In the genomic region with DNA sequence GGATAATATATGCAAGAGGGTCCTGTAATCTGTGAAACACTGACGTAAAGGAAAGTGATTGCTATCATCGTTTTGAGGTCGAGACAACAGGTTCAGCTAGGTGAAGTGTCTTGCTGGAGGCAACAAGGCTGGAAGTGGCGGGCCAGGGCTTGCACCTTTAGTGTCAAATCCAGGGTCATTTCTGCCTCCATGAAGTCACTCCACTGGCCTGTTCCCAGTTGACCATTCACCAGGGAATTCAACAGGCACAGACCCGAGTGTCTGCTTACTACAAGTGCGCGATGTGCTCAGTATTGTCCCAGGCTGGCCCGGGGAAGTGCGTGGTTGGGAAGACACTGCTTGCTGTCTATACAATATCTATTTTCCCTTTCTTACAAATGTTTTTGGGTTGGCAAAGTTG, we compare ENCODE assay signal across 29 cellular contexts.
"Had no signal": no experiment of that assay in that cellular context is flagged by ENCODE, and none has a peak within 500 bp of the region (broad histone marks: within the 10 kb centered on the region; RNA-seq: fewer than 3 reads in every experiment).

No MANE protein-coding gene starts in this region.

- H3K36me3 ChIP-seq: stomach, suprapubic skin, thoracic aorta, thyroid gland, tibial artery, tibial nerve, transverse colon, upper lobe of left lung, upper lobe of right lung, uterus, vagina had no signal

- FAIRE-seq: urothelium cell line had no signal

- H3K9me3 ChIP-seq: stomach, suprapubic skin, testis, thoracic aorta, thyroid gland, tibial artery, tibial nerve, transverse colon, upper lobe of left lung, upper lobe of right lung, uterus, vagina had no signal

- H3K36me3 Mint-ChIP-seq: stimulated activated effector memory CD8-positive, alpha-beta T cell treated with anti-CD3 and anti-CD28 coated beads, Interleukin-12 subunit alpha, Interleukin-12 subunit beta, amount 100 ng/mL, for 72 hours; stimulated activated memory B cell treated with anti-CD40 and anti-IgM and Interleukin-4, amounts not matched to agents 10 μg/mL and 1 μg/mL and 100 μg/mL, for 72 hours; type B pancreatic cell had no signal

- DNase-seq: stimulated activated CD4-positive, alpha-beta T cell treated with anti-CD3 and anti-CD28 coated beads, Interleukin-2, amount 100 ng/mL, for 48 hours; stimulated activated CD4-positive, alpha-beta T cell treated with anti-CD3 and anti-CD28 coated beads, Interleukin-4, amount 100 ng/mL, for 1 hour; stimulated activated CD4-positive, alpha-beta T cell treated with anti-CD3 and anti-CD28 coated beads, Interleukin-4, amount 100 ng/mL, for 24 hours; stimulated activated CD4-positive, alpha-beta T cell treated with anti-CD3 and anti-CD28 coated beads, Interleukin-4, amount 100 ng/mL, for 4 hours; stimulated activated CD8-positive, alpha-beta memory T cell treated with anti-CD3 and anti-CD28 coated beads, Interleukin-4, amount 100 ng/mL, for 48 hours; stimulated activated naive B cell treated with anti-CD40 and anti-IgM and Interleukin-4, amounts not matched to agents 10 μg/mL and 1 μg/mL and 100 μg/mL, for 72 hours; stimulated activated naive CD4-positive, alpha-beta T cell; stimulated activated naive CD4-positive, alpha-beta T cell treated with Interleukin-2 at 50 U/mL for 16 hours; stimulated activated naive CD8-positive, alpha-beta T cell treated with anti-CD3 and anti-CD28 coated beads, Interleukin-15, amount 100 ng/mL, for 72 hours; stimulated activated naive CD8-positive, alpha-beta T cell treated with anti-CD3 and anti-CD28 coated beads, Interleukin-15, Interleukin-2, amounts not matched to agents 100 U/mL and 50 U/mL, for 24 hours; stomach; substantia nigra; testis; thyroid gland; tibial artery; transverse colon; trophoblast cell; upper lobe of left lung; upper lobe of right lung; uterus had no signal

- H3K27ac Mint-ChIP-seq: stimulated activated effector memory CD8-positive, alpha-beta T cell treated with anti-CD3 and anti-CD28 coated beads, Interleukin-12 subunit alpha, Interleukin-12 subunit beta, amount 100 ng/mL, for 72 hours; stimulated activated memory B cell treated with anti-CD40 and anti-IgM and Interleukin-4, amounts not matched to agents 10 μg/mL and 1 μg/mL and 100 μg/mL, for 72 hours; stimulated activated naive B cell treated with anti-CD40 and anti-IgM and Interleukin-4, amounts not matched to agents 10 μg/mL and 1 μg/mL and 100 μg/mL, for 72 hours; stimulated activated naive CD8-positive, alpha-beta T cell treated with anti-CD3 and anti-CD28 coated beads, Interleukin-15, amount 100 ng/mL, for 72 hours; stimulated activated naive CD8-positive, alpha-beta T cell treated with anti-CD3 and anti-CD28 coated beads, Interleukin-15, Interleukin-2, amounts not matched to agents 100 ng/mL and 50 ng/mL, for 24 hours; type B pancreatic cell had no signal

- H3K9me3 Mint-ChIP-seq: stimulated activated effector memory CD8-positive, alpha-beta T cell treated with anti-CD3 and anti-CD28 coated beads, Interleukin-12 subunit alpha, Interleukin-12 subunit beta, amount 100 ng/mL, for 72 hours; stimulated activated memory B cell treated with anti-CD40 and anti-IgM and Interleukin-4, amounts not matched to agents 10 μg/mL and 1 μg/mL and 100 μg/mL, for 72 hours; stimulated activated naive B cell treated with anti-CD40 and anti-IgM and Interleukin-4, amounts not matched to agents 10 μg/mL and 1 μg/mL and 100 μg/mL, for 72 hours; stimulated activated naive CD8-positive, alpha-beta T cell treated with anti-CD3 and anti-CD28 coated beads, Interleukin-15, amount 100 ng/mL, for 72 hours; stimulated activated naive CD8-positive, alpha-beta T cell treated with anti-CD3 and anti-CD28 coated beads, Interleukin-15, Interleukin-2, amounts not matched to agents 100 ng/mL and 50 ng/mL, for 24 hours; type B pancreatic cell had no signal

- H3K27me3 ChIP-seq: testis, thyroid gland, tibial nerve, transverse colon, upper lobe of left lung, upper lobe of right lung, uterus, vagina had no signal

- H3K27ac ChIP-seq: stomach, suprapubic skin, testis, thoracic aorta, thyroid gland, tibial artery, tibial nerve, transverse colon, upper lobe of left lung, upper lobe of right lung, uterus, vagina had no signal

- H3K4me1 Mint-ChIP-seq: stimulated activated effector memory CD8-positive, alpha-beta T cell treated with anti-CD3 and anti-CD28 coated beads, Interleukin-12 subunit alpha, Interleukin-12 subunit beta, amount 100 ng/mL, for 72 hours; stimulated activated memory B cell treated with anti-CD40 and anti-IgM and Interleukin-4, amounts not matched to agents 10 μg/mL and 1 μg/mL and 100 μg/mL, for 72 hours; stimulated activated naive CD8-positive, alpha-beta T cell treated with anti-CD3 and anti-CD28 coated beads, Interleukin-15, amount 100 ng/mL, for 72 hours had no signal

- ATAC-seq: stimulated activated effector memory CD8-positive, alpha-beta T cell treated with anti-CD3 and anti-CD28 coated beads, Interleukin-12 subunit alpha, Interleukin-12 subunit beta, amount 100 ng/mL, for 72 hours; stimulated activated memory B cell treated with anti-CD40 and anti-IgM and Interleukin-4, amounts not matched to agents 10 μg/mL and 1 μg/mL and 100 μg/mL, for 72 hours; stimulated activated naive B cell treated with anti-CD40 and anti-IgM and Interleukin-4, amounts not matched to agents 10 μg/mL and 1 μg/mL and 100 μg/mL, for 72 hours; stimulated activated naive CD8-positive, alpha-beta T cell treated with anti-CD3 and anti-CD28 coated beads, Interleukin-15, amount 100 ng/mL, for 72 hours; stimulated activated naive CD8-positive, alpha-beta T cell treated with anti-CD3 and anti-CD28 coated beads, Interleukin-15, Interleukin-2, amounts not matched to agents 100 U/mL and 50 U/mL, for 24 hours; upper lobe of right lung had no signal

- H3K4me1 ChIP-seq: stomach, suprapubic skin, testis, thyroid gland, tibial artery, tibial nerve, transverse colon, upper lobe of left lung, upper lobe of right lung, uterus, vagina had no signal

- H3K27me3 Mint-ChIP-seq: stimulated activated naive CD8-positive, alpha-beta T cell treated with anti-CD3 and anti-CD28 coated beads, Interleukin-15, Interleukin-2, amounts not matched to agents 100 ng/mL and 50 ng/mL, for 24 hours had no signal

- H3K4me3 Mint-ChIP-seq: stimulated activated effector memory CD8-positive, alpha-beta T cell treated with anti-CD3 and anti-CD28 coated beads, Interleukin-12 subunit alpha, Interleukin-12 subunit beta, amount 100 ng/mL, for 72 hours; stimulated activated memory B cell treated with anti-CD40 and anti-IgM and Interleukin-4, amounts not matched to agents 10 μg/mL and 1 μg/mL and 100 μg/mL, for 72 hours; stimulated activated naive B cell treated with anti-CD40 and anti-IgM and Interleukin-4, amounts not matched to agents 10 μg/mL and 1 μg/mL and 100 μg/mL, for 72 hours; stimulated activated naive CD8-positive, alpha-beta T cell treated with anti-CD3 and anti-CD28 coated beads, Interleukin-15, amount 100 ng/mL, for 72 hours; stimulated activated naive CD8-positive, alpha-beta T cell treated with anti-CD3 and anti-CD28 coated beads, Interleukin-15, Interleukin-2, amounts not matched to agents 100 ng/mL and 50 ng/mL, for 24 hours; type B pancreatic cell had no signal

- H3K4me3 ChIP-seq: stomach, suprapubic skin, testis, thoracic aorta, thyroid gland, tibial artery, tibial nerve, transverse colon, upper lobe of left lung, upper lobe of right lung, uterus, vagina had no signal
